26 cellular contexts compared by ENCODE assay signal in the genomic region with DNA sequence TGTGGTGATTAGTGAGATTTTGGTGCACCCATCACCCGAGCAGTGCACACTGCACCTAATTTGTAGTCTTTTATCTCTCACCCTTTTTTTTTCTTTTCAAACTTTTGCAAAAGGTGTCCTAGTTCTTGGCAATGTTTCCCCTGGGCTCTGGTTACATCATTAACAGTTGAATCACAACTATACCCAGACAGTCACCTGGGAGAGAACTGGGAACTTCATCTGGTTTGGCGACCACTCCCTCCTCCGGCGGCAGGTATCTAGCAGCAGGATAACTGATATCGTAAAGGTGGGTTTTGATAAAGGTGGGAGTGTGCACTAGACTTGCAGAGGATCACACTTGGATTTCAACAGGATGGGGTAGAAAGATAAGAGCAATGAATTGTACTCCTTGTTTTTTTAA.
"Had no signal": no experiment of that assay in that cellular context is flagged by ENCODE, and none has a peak within 500 bp of the region (broad histone marks: within the 10 kb centered on the region; RNA-seq: fewer than 3 reads in every experiment).

No MANE protein-coding gene starts in this region.

- ATAC-seq: activated CD4-positive, alpha-beta T cell treated with anti-CD3 and anti-CD28 coated beads for 36 hours; activated CD8-positive, alpha-beta memory T cell treated with anti-CD3 and anti-CD28 coated beads, Interleukin-2, amount 10 ng/mL, durations not matched to agents 7 days and 5 days; activated CD8-positive, alpha-beta T cell treated with anti-CD3 and anti-CD28 coated beads, Interleukin-2, amount 10 ng/mL, durations not matched to agents 7 days and 5 days; activated naive CD8-positive, alpha-beta T cell treated with anti-CD3 and anti-CD28 coated beads, Interleukin-2, amount 50 U/mL, for 24 hours; right lobe of liver; stimulated activated naive CD8-positive, alpha-beta T cell treated with anti-CD3 and anti-CD28 coated beads, Interleukin-15, Interleukin-2, amounts not matched to agents 100 U/mL and 50 U/mL, for 24 hours had no signal

- H3K4me1 Mint-ChIP-seq: activated CD4-positive, alpha-beta T cell treated with anti-CD3 and anti-CD28 coated beads for 36 hours; activated CD8-positive, alpha-beta memory T cell treated with anti-CD3 and anti-CD28 coated beads, Interleukin-2, amount 10 ng/mL, durations not matched to agents 7 days and 5 days; activated naive CD4-positive, alpha-beta T cell treated with anti-CD3 and anti-CD28 coated beads, Interleukin-2, amount 50 U/mL, for 24 hours; activated naive CD8-positive, alpha-beta T cell treated with anti-CD3 and anti-CD28 coated beads, Interleukin-2, amount 50 U/mL, for 24 hours; central memory CD8-positive, alpha-beta T cell; nephron had no signal

- DNase-seq: activated CD4-positive, alpha-beta T cell treated with anti-CD3 and anti-CD28 coated beads for 36 hours; activated CD4-positive, CD25-positive, alpha-beta regulatory T cell; activated CD8-positive, alpha-beta memory T cell treated with anti-CD3 and anti-CD28 coated beads, Interleukin-2, amount 10 ng/mL, durations not matched to agents 7 days and 5 days; activated CD8-positive, alpha-beta T cell treated with anti-CD3 and anti-CD28 coated beads, Interleukin-2, amount 10 ng/mL, durations not matched to agents 7 days and 5 days; activated naive CD8-positive, alpha-beta T cell treated with anti-CD3 and anti-CD28 coated beads, Interleukin-2, amount 50 U/mL, for 24 hours; activated T-cell treated with anti-CD3 and anti-CD28 coated beads, Interleukin-2, amount 50 U/mL, for 48 hours; amygdala; head of caudate nucleus; hypothalamus; left ventricle myocardium inferior; right lobe of liver; stimulated activated CD4-positive, alpha-beta T cell treated with anti-CD3 and anti-CD28 coated beads, Interleukin-12 subunit alpha, Interleukin-12 subunit beta, amount 100 ng/mL, for 4 hours; stimulated activated CD4-positive, alpha-beta T cell treated with anti-CD3 and anti-CD28 coated beads, Interleukin-4, amount 100 ng/mL, for 1 hour; stimulated activated naive CD8-positive, alpha-beta T cell treated with anti-CD3 and anti-CD28 coated beads, Interleukin-15, Interleukin-2, amounts not matched to agents 100 U/mL and 50 U/mL, for 24 hours; T-helper 1 cell; testis; transverse colon had no signal

- H3K27me3 Mint-ChIP-seq: dendritic cell treated with granulocyte-macrophage colony-stimulating factor and Interleukin-4, amounts not matched to agents 40 ng/mL and 50 ng/mL, for 4 days had no signal

- H3K36me3 ChIP-seq: left ventricle myocardium inferior, right lobe of liver, transverse colon had no signal

- H3K4me3 ChIP-seq: left ventricle myocardium inferior, lung, right lobe of liver, skin epidermis, testis, transverse colon had no signal

- H3K27ac Mint-ChIP-seq: activated CD4-positive, alpha-beta T cell treated with anti-CD3 and anti-CD28 coated beads for 36 hours; activated CD8-positive, alpha-beta memory T cell treated with anti-CD3 and anti-CD28 coated beads, Interleukin-2, amount 10 ng/mL, durations not matched to agents 7 days and 5 days; activated CD8-positive, alpha-beta T cell treated with anti-CD3 and anti-CD28 coated beads, Interleukin-2, amount 10 ng/mL, durations not matched to agents 7 days and 5 days; activated naive CD4-positive, alpha-beta T cell treated with anti-CD3 and anti-CD28 coated beads, Interleukin-2, amount 50 U/mL, for 24 hours; activated naive CD8-positive, alpha-beta T cell treated with anti-CD3 and anti-CD28 coated beads, Interleukin-2, amount 50 U/mL, for 24 hours; activated T-helper 2 cell treated with anti-CD3 and anti-CD28 coated beads, Interferon-gamma antibody, Interleukin-2, Interleukin-4, amounts not matched to agents 10 μg/mL and 5 μg/mL and 100 μg/mL, durations not matched to agents 14 hours and 24 hours and 36 hours; dendritic cell treated with granulocyte-macrophage colony-stimulating factor and Interleukin-4, amounts not matched to agents 40 ng/mL and 50 ng/mL, for 4 days; nephron; T-helper 2 cell treated with Interferon-gamma antibody and Interleukin-4, amounts not matched to agents 5 μg/mL and 100 μg/mL, for 36 hours had no signal

- H3K27me3 ChIP-seq: right lobe of liver, testis had no signal

- H3K27ac ChIP-seq: epithelial cell of prostate, left ventricle myocardium inferior, right lobe of liver, testis, transverse colon had no signal

- H3K4me3 Mint-ChIP-seq: activated CD4-positive, alpha-beta T cell treated with anti-CD3 and anti-CD28 coated beads for 36 hours; activated CD8-positive, alpha-beta memory T cell treated with anti-CD3 and anti-CD28 coated beads, Interleukin-2, amount 10 ng/mL, durations not matched to agents 7 days and 5 days; activated CD8-positive, alpha-beta T cell treated with anti-CD3 and anti-CD28 coated beads, Interleukin-2, amount 10 ng/mL, durations not matched to agents 7 days and 5 days; activated naive CD4-positive, alpha-beta T cell treated with anti-CD3 and anti-CD28 coated beads, Interleukin-2, amount 50 U/mL, for 24 hours; activated naive CD8-positive, alpha-beta T cell treated with anti-CD3 and anti-CD28 coated beads, Interleukin-2, amount 50 U/mL, for 24 hours; central memory CD8-positive, alpha-beta T cell; dendritic cell treated with granulocyte-macrophage colony-stimulating factor and Interleukin-4, amounts not matched to agents 40 ng/mL and 50 ng/mL, for 4 days; nephron; T-helper 2 cell treated with Interferon-gamma antibody and Interleukin-4, amounts not matched to agents 5 μg/mL and 100 μg/mL, for 36 hours had no signal

- H3K9me3 ChIP-seq: left ventricle myocardium inferior, right lobe of liver, testis, transverse colon had no signal

- H3K4me1 ChIP-seq: left ventricle myocardium inferior, testis, transverse colon had no signal

- H3K9me3 Mint-ChIP-seq: activated naive CD4-positive, alpha-beta T cell treated with anti-CD3 and anti-CD28 coated beads, Interleukin-2, amount 50 U/mL, for 24 hours; activated naive CD8-positive, alpha-beta T cell treated with anti-CD3 and anti-CD28 coated beads, Interleukin-2, amount 50 U/mL, for 24 hours; activated T-helper 2 cell treated with anti-CD3 and anti-CD28 coated beads, Interferon-gamma antibody, Interleukin-2, Interleukin-4, amounts not matched to agents 10 μg/mL and 5 μg/mL and 100 μg/mL, durations not matched to agents 14 hours and 24 hours and 36 hours; central memory CD8-positive, alpha-beta T cell; dendritic cell treated with granulocyte-macrophage colony-stimulating factor and Interleukin-4, amounts not matched to agents 40 ng/mL and 50 ng/mL, for 4 days; nephron; T-helper 2 cell treated with Interferon-gamma antibody and Interleukin-4, amounts not matched to agents 5 μg/mL and 100 μg/mL, for 36 hours had no signal

- H3K36me3 Mint-ChIP-seq: activated CD8-positive, alpha-beta memory T cell treated with anti-CD3 and anti-CD28 coated beads, Interleukin-2, amount 10 ng/mL, durations not matched to agents 7 days and 5 days; activated naive CD4-positive, alpha-beta T cell treated with anti-CD3 and anti-CD28 coated beads, Interleukin-2, amount 50 U/mL, for 24 hours had no signal
